In genomic region chr5:167440846-167441245, GRCh38 we compare ENCODE assay signal across 21 cellular contexts.
"Had no signal": no experiment of that assay in that cellular context is flagged by ENCODE, and none has a peak within 500 bp of the region (broad histone marks: within the 10 kb centered on the region; RNA-seq: fewer than 3 reads in every experiment).

No MANE protein-coding gene starts in this region.

- H3K27me3 Mint-ChIP-seq: central memory CD8-positive, alpha-beta T cell; effector memory CD8-positive, alpha-beta T cell; naive B cell; stimulated activated naive B cell treated with anti-CD40 and anti-IgM and Interleukin-4, amounts not matched to agents 10 μg/mL and 1 μg/mL and 100 μg/mL, for 72 hours; stimulated activated naive CD8-positive, alpha-beta T cell treated with anti-CD3 and anti-CD28 coated beads, Interleukin-15, amount 100 ng/mL, for 72 hours had no signal

- H3K36me3 ChIP-seq: esophagus muscularis mucosa, gastrocnemius medialis, left ventricle myocardium inferior, ovary, tibial nerve had no signal

- H3K27ac ChIP-seq: epithelial cell of prostate, esophagus muscularis mucosa, gastrocnemius medialis, left ventricle myocardium inferior, ovary, testis, tibial nerve had no signal

- H3K4me1 ChIP-seq: esophagus muscularis mucosa, gastrocnemius medialis, left ventricle myocardium inferior, testis, tibial nerve had no signal

- H3K4me3 Mint-ChIP-seq: central memory CD8-positive, alpha-beta T cell; effector memory CD8-positive, alpha-beta T cell; naive B cell; nephron; stimulated activated naive B cell treated with anti-CD40 and anti-IgM and Interleukin-4, amounts not matched to agents 10 μg/mL and 1 μg/mL and 100 μg/mL, for 72 hours; stimulated activated naive CD8-positive, alpha-beta T cell treated with anti-CD3 and anti-CD28 coated beads, Interleukin-15, amount 100 ng/mL, for 72 hours had no signal

- H3K27ac Mint-ChIP-seq: effector memory CD8-positive, alpha-beta T cell; naive B cell; nephron; stimulated activated naive B cell treated with anti-CD40 and anti-IgM and Interleukin-4, amounts not matched to agents 10 μg/mL and 1 μg/mL and 100 μg/mL, for 72 hours; stimulated activated naive CD8-positive, alpha-beta T cell treated with anti-CD3 and anti-CD28 coated beads, Interleukin-15, amount 100 ng/mL, for 72 hours had no signal

- H3K9me3 Mint-ChIP-seq: nephron had no signal

- H3K27me3 ChIP-seq: esophagus muscularis mucosa, gastrocnemius medialis, ovary, testis, tibial nerve had no signal

- DNase-seq: effector memory CD8-positive, alpha-beta T cell; gastrocnemius medialis; islet precursor cell; left ventricle myocardium inferior; mesenchymal stem cell; midbrain; naive B cell; nucleus accumbens; ovary; stimulated activated CD4-positive, alpha-beta T cell treated with anti-CD3 and anti-CD28 coated beads, Interleukin-2, amount 100 ng/mL, for 24 hours; stimulated activated CD4-positive, alpha-beta T cell treated with anti-CD3 and anti-CD28 coated beads, Interleukin-4, amount 100 ng/mL, for 4 hours; stimulated activated naive B cell treated with anti-CD40 and anti-IgM and Interleukin-4, amounts not matched to agents 10 μg/mL and 1 μg/mL and 100 μg/mL, for 72 hours; stimulated activated naive CD8-positive, alpha-beta T cell treated with anti-CD3 and anti-CD28 coated beads, Interleukin-15, amount 100 ng/mL, for 72 hours; testis had no signal

- ATAC-seq: effector memory CD8-positive, alpha-beta T cell; gastrocnemius medialis; sciatic nerve; stimulated activated naive B cell treated with anti-CD40 and anti-IgM and Interleukin-4, amounts not matched to agents 10 μg/mL and 1 μg/mL and 100 μg/mL, for 72 hours; stimulated activated naive CD8-positive, alpha-beta T cell treated with anti-CD3 and anti-CD28 coated beads, Interleukin-15, amount 100 ng/mL, for 72 hours had no signal

- H3K4me1 Mint-ChIP-seq: central memory CD8-positive, alpha-beta T cell; naive B cell; nephron; stimulated activated naive B cell treated with anti-CD40 and anti-IgM and Interleukin-4, amounts not matched to agents 10 μg/mL and 1 μg/mL and 100 μg/mL, for 72 hours; stimulated activated naive CD8-positive, alpha-beta T cell treated with anti-CD3 and anti-CD28 coated beads, Interleukin-15, amount 100 ng/mL, for 72 hours had no signal

- H3K36me3 Mint-ChIP-seq: naive B cell; stimulated activated naive B cell treated with anti-CD40 and anti-IgM and Interleukin-4, amounts not matched to agents 10 μg/mL and 1 μg/mL and 100 μg/mL, for 72 hours had no signal

- H3K4me3 ChIP-seq: esophagus muscularis mucosa, gastrocnemius medialis, left ventricle myocardium inferior, lung, ovary, testis, tibial nerve had no signal
